Comparison of ENCODE assay signal across 8 cellular contexts in the genomic region with DNA sequence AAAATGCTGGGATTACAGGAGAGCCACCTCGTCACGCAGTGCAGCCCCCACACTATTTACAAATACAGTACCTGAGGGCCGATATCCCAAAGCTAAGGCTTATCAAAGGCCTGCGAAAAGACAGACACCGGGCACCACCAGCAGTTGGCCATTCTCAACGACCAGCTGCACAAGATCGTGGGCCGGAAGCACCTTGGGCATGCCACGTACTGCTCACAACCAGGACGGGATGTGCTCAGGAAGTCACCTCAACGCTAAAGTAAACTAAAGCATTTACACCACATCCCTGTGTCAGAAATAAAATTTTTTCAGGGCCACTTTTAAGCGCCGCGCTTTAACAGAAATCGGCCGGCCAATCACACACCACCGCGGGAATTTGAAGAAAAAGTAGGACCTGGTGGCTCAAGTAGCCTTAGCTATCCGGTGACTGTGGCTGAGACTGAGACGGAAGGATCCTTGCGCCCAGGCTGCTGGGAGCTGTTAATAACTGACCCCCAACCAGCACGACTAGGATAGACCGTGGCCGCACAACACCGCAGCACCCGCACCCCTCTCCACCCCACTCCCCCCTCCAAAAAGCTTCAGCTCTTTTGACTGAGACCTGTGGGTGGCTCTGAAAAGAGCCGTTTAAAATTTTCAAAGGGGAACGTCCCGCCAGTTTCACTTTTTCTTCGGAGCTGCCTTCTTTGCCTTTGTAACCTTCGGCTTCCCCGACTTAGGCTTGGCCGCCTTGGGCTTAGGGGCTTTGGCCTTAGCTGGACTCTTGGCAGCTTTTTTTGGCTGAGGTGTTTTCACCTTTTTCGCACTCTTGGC.
DNase-seq lines count a peak whose midpoint lies in the region; ATAC-seq and TF ChIP-seq lines count a peak whose summit lies in the region.

No MANE protein-coding gene starts in this region.

- H3K27me3 ChIP-seq in esophagus muscularis mucosa (peaks cover 0 to 78% (median 30%) of the 10 kb centered on the region in 4 donors), testis (peaks cover 4% of the 10 kb centered on the region)
- no peaks in the 10 kb centered on the region for H3K27me3 ChIP-seq in naive thymus-derived CD4-positive, alpha-beta T cell (ENCODE audit: control insufficient read depth in 2 of 2, insufficient read depth in 2 of 2, low read length in 2 of 2)

- H3K27ac Mint-ChIP-seq in activated CD8-positive, alpha-beta memory T cell treated with anti-CD3 and anti-CD28 coated beads, Interleukin-2, amount 10 ng/mL, durations not matched to agents 7 days and 5 days, result peak overlapping the region; percentile 98
- peak overlapping the region; percentile 93 to 100 (median 98) for H3K27ac Mint-ChIP-seq in naive thymus-derived CD4-positive, alpha-beta T cell

- H3K4me1 ChIP-seq in esophagus muscularis mucosa, result peaks cover 13 to 27% (median 24%) of the 10 kb centered on the region in 4 donors
- peaks cover 0 to 18% of the 10 kb centered on the region in 2 donors for H3K4me1 ChIP-seq in naive thymus-derived CD4-positive, alpha-beta T cell (ENCODE audit: control insufficient read depth in 2 of 2, insufficient read depth in 2 of 2, low read length in 2 of 2)
- H3K4me1 ChIP-seq in testis, result peaks cover 6% of the 10 kb centered on the region

- H3K9me3 Mint-ChIP-seq in activated CD8-positive, alpha-beta memory T cell treated with anti-CD3 and anti-CD28 coated beads, Interleukin-2, amount 10 ng/mL, durations not matched to agents 7 days and 5 days (ENCODE audit: low read depth), result no peaks in the 10 kb centered on the region
- peaks cover 0 to 10% (median 4%) of the 10 kb centered on the region in 11 donors for H3K9me3 Mint-ChIP-seq in naive thymus-derived CD4-positive, alpha-beta T cell

- peak overlapping the region; percentile 61 for H3K4me3 ChIP-seq in HFF-Myc (replicated peaks; ENCODE audit: low read depth, low read length)
- H3K4me3 ChIP-seq in esophagus muscularis mucosa, result peak overlapping the region; percentile 54 to 60 (median 57)
- H3K4me3 ChIP-seq in naive thymus-derived CD4-positive, alpha-beta T cell (ENCODE audit: low read length), result peak overlapping the region; percentile 93
- H3K4me3 ChIP-seq in testis, result peak overlapping the region; percentile 45 to 64

- under 1% methylated on average over 26 of the region's 34 CpGs for WGBS in esophagus muscularis mucosa
- WGBS in testis, 2 donors, result 1 to 2% methylated on average over 23 to 34 of the region's 34 CpGs

- POLR2A ChIA-PET in GM10248 (lab: Yijun Ruan, JAX), result interaction anchor here (0.7 to 5.0 kb wide), 20 partner anchors 10 to 913 kb away, joined by 3 to 105 read pairs (median 5); a partner anchor contains a TSS
- POLR2A ChIA-PET in naive thymus-derived CD4-positive, alpha-beta T cell (lab: Charles Lee), result interaction anchor here (0.5 to 9.7 kb wide), 65 partner anchors 9 to 1660 kb away, joined by 3 to 2165 read pairs (median 7); a partner anchor contains a TSS

- peak overlapping the region; percentile 74 to 87 (median 84) for H3K27ac ChIP-seq in esophagus muscularis mucosa (replicated peaks in 1 of 4)
- peak overlapping the region; percentile 87 for H3K27ac ChIP-seq in naive thymus-derived CD4-positive, alpha-beta T cell (ENCODE audit: low read depth, low read length)
- H3K27ac ChIP-seq in testis, result peak overlapping the region; percentile 77 to 81

- peaks cover 2% of the 10 kb centered on the region for H3K36me3 Mint-ChIP-seq in activated CD8-positive, alpha-beta memory T cell treated with anti-CD3 and anti-CD28 coated beads, Interleukin-2, amount 10 ng/mL, durations not matched to agents 7 days and 5 days
- peaks cover 0 to 5% (median 0%) of the 10 kb centered on the region in 5 donors for H3K36me3 Mint-ChIP-seq in naive thymus-derived CD4-positive, alpha-beta T cell

- DNase-seq in GM10248 (ENCODE audit: extremely low spot score) (peak; percentile 60), HFF-Myc (ENCODE audit: extremely low read depth, low read depth) (no peak), NCI-H2227 (lab: John Stamatoyannopoulos, UW; ENCODE audit: unreplicated experiment) (peak; percentile 61), esophagus muscularis mucosa (ENCODE audit: extremely low spot score) (no peak), testis (peak; percentile 70), NCI-H345 (lab: John Stamatoyannopoulos, UW) (no peak)
- DNase-seq in activated CD8-positive, alpha-beta memory T cell treated with anti-CD3 and anti-CD28 coated beads, Interleukin-2, amount 10 ng/mL, durations not matched to agents 7 days and 5 days, result peak; percentile 88
- peak in 8 of 9 donors; percentile 60 to 86 (median 78) for DNase-seq in naive thymus-derived CD4-positive, alpha-beta T cell

- intact Hi-C loops in esophagus muscularis mucosa (cut with DNase I) (no loop called here), testis (cut with DNase I; ENCODE audit: low total_unique reads) (no loop called here)
- intact Hi-C loops in naive thymus-derived CD4-positive, alpha-beta T cell (cut with micrococcal nuclease), result loop anchor here (1.0 kb wide), 10 partner anchors 10 to 110 kb away; a partner anchor contains a TSS

- H3K9me3 ChIP-seq in esophagus muscularis mucosa (no peaks in the 10 kb centered on the region), testis (no peaks in the 10 kb centered on the region)
- H3K9me3 ChIP-seq in naive thymus-derived CD4-positive, alpha-beta T cell (ENCODE audit: control insufficient read depth in 2 of 3, low read length in 3 of 3), result no peaks in the 10 kb centered on the region

- H3K4me1 Mint-ChIP-seq in activated CD8-positive, alpha-beta memory T cell treated with anti-CD3 and anti-CD28 coated beads, Interleukin-2, amount 10 ng/mL, durations not matched to agents 7 days and 5 days, result peaks cover 39% of the 10 kb centered on the region
- peaks cover 22 to 56% (median 43%) of the 10 kb centered on the region in 7 donors for H3K4me1 Mint-ChIP-seq in naive thymus-derived CD4-positive, alpha-beta T cell

- peaks cover 2% of the 10 kb centered on the region for H3K27me3 Mint-ChIP-seq in activated CD8-positive, alpha-beta memory T cell treated with anti-CD3 and anti-CD28 coated beads, Interleukin-2, amount 10 ng/mL, durations not matched to agents 7 days and 5 days
- peaks cover 0 to 15% (median 0%) of the 10 kb centered on the region in 5 donors for H3K27me3 Mint-ChIP-seq in naive thymus-derived CD4-positive, alpha-beta T cell

- no peaks in the 10 kb centered on the region for H3K36me3 ChIP-seq in esophagus muscularis mucosa
- H3K36me3 ChIP-seq in naive thymus-derived CD4-positive, alpha-beta T cell (ENCODE audit: control insufficient read depth in 2 of 3, insufficient read depth in 3 of 3, low read length in 3 of 3), result no peaks in the 10 kb centered on the region
- no peaks in the 10 kb centered on the region for H3K36me3 ChIP-seq in testis (ENCODE audit: low read depth, missing control alignments)

- peak overlapping the region; percentile 82 for H3K4me3 Mint-ChIP-seq in activated CD8-positive, alpha-beta memory T cell treated with anti-CD3 and anti-CD28 coated beads, Interleukin-2, amount 10 ng/mL, durations not matched to agents 7 days and 5 days
- H3K4me3 Mint-ChIP-seq in naive thymus-derived CD4-positive, alpha-beta T cell, result peak overlapping the region; percentile 87 to 99 (median 94)

- ATAC-seq in activated CD8-positive, alpha-beta memory T cell treated with anti-CD3 and anti-CD28 coated beads, Interleukin-2, amount 10 ng/mL, durations not matched to agents 7 days and 5 days, result peak; percentile 55
- peak; percentile 64 for ATAC-seq in naive thymus-derived CD4-positive, alpha-beta T cell

- CTCF ChIA-PET in GM10248 (lab: Yijun Ruan, JAX), result interaction anchor here (0.9 to 6.8 kb wide), 14 partner anchors 9 to 208 kb away, joined by 3 to 39 read pairs (median 4); a partner anchor contains a TSS
- CTCF ChIA-PET in activated CD8-positive, alpha-beta memory T cell treated with anti-CD3 and anti-CD28 coated beads, Interleukin-2, amount 10 ng/mL, durations not matched to agents 7 days and 5 days (lab: Charles Lee), result interaction anchor here (0.6 to 6.7 kb wide), 15 partner anchors 11 to 1657 kb away, joined by 3 to 30 read pairs (median 4); a partner anchor contains a TSS
- CTCF ChIA-PET in naive thymus-derived CD4-positive, alpha-beta T cell (lab: Charles Lee), result interaction anchor here (0.6 to 3.4 kb wide), 15 partner anchors 15 to 207 kb away, joined by 3 to 12 read pairs (median 4); a partner anchor contains a TSS

- TF ChIP-seq POLR2A in esophagus muscularis mucosa (IDR thresholded peaks at IDR 0.05; ENCODE audit: low read depth), result no peak
- TF ChIP-seq POLR2A in testis (IDR thresholded peaks at IDR 0.05), result no peak

- TF ChIP-seq EP300 in esophagus muscularis mucosa (IDR thresholded peaks at IDR 0.05), result no peak

- TF ChIP-seq CTCF in GM10248 (IDR thresholded peaks at IDR 0.05; ENCODE audit: control extremely low read depth, extremely low read depth, low read depth, missing control alignments), result no peak
- TF ChIP-seq CTCF in HFF-Myc (IDR thresholded peaks at IDR 0.05; ENCODE audit: low read depth, low read length, missing control alignments), result no peak
- no peak for TF ChIP-seq CTCF in esophagus muscularis mucosa (IDR thresholded peaks at IDR 0.05)
- TF ChIP-seq CTCF in testis (IDR thresholded peaks at IDR 0.05), result no peak

Comparison
In these comparisons a context has a peak if more than half of its experiments do, and no peak if none do; other contexts are left out.
1. DNase-seq: peak in GM10248 (single experiment), NCI-H2227 (single experiment), activated CD8-positive, alpha-beta memory T cell treated with anti-CD3 and anti-CD28 coated beads, Interleukin-2, amount 10 ng/mL, durations not matched to agents 7 days and 5 days (single experiment), naive thymus-derived CD4-positive, alpha-beta T cell (8 of 9) and testis (single experiment); none in HFF-Myc (single experiment), esophagus muscularis mucosa (single experiment) and NCI-H345 (single experiment).
2. intact Hi-C loops: an anchor here in naive thymus-derived CD4-positive, alpha-beta T cell (1.0 kb wide); none called in esophagus muscularis mucosa and testis.
3. Peak in every context shown above with its lines, with median percentiles within 50 percentile points of each other: H3K4me3 ChIP-seq and H3K27ac ChIP-seq.